In the genomic region with DNA sequence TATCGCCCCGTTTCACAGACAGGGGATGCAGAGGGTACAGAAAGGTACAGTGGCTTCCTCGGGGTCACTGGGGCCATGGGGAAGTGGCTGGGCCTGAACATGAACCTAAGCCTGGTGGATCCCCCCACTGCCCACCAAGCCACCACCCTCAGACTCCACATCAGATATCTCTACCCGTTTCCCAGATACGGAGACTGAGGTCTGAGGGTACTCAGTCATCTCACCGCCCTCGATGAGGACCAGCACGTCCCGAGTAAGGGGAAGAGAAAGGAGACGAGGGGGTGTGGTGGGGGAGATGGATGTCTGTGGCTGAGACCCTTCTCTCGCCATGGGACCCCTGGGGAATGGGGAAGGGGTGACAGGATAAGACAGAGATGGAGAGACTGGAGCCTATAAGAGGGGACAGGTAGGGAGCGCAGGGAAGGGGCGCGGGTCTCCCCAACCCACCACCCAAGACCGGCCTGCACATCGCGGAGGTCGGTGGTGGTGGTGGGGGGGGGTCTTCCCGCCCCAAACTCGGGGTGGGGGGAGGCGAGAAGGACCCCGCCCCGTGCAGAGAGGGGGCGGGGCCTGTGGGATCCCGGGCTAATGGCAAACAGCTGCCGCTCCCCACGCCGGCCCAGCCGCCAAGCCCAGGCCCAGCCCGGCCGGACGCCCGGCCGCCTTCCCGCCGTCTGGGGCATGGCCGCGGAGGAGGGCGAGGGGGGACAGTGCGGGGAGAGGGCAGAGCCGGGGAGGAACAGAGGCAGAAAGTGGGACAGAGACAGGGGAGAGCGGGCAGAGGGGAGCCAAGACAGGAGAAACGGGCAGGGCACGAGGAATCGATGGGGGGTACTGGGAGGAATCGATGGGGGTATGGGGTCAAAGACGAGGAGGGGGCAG, we compare ENCODE assay signal across 8 cellular contexts. TPM values are rescaled to one million over a fixed set of nuclear protein-coding genes. Genes with fewer than 3 reads are reported as not detected.
DNase-seq lines count a peak whose midpoint lies in the region; ATAC-seq and TF ChIP-seq lines count a peak whose summit lies in the region.

No MANE protein-coding gene starts in this region.

- H3K9me3 ChIP-seq in fibroblast of lung (ENCODE audit: control insufficient read depth, insufficient read depth, low read depth, low read length), result no peaks in the 10 kb centered on the region

- ATAC-seq in T-cell (replicated peaks in 1 of 4) (peak in 2 of 4 experiments; percentile 5 to 8), HG03280 (IDR thresholded peaks at IDR 0.05; ENCODE audit: unreplicated experiment) (no peak)

- peak overlapping the region; percentile 60 to 94 (median 88) for H3K4me3 ChIP-seq in fibroblast of lung (replicated peaks in 1 of 4; ENCODE audit: control extremely low read depth in 1 of 4, insufficient read depth in 1 of 4, low read depth in 3 of 4, low read length in 4 of 4)

- H3K27ac Mint-ChIP-seq in T-helper 1 cell treated with Interleukin-12 subunit alpha and Interleukin-12 subunit beta and Interleukin-4 antibody, amounts not matched to agents 30 μg/mL and 1 μg/mL, for 36 hours, result peak overlapping the region; percentile 41
- H3K27ac Mint-ChIP-seq in T-cell (no peak overlapping the region), nephron (peak overlapping the region; percentile 53 to 90 (median 84))

- TF ChIP-seq CTCF in fibroblast of lung (conservative IDR thresholded peaks at IDR 0.05 in 1 of 2, IDR thresholded peaks at IDR 0.05 in 1 of 2; ENCODE audit: low read depth in 1 of 2, low read length in 2 of 2), result no peak
- no peak for TF ChIP-seq CTCF in nephron (IDR thresholded peaks at IDR 0.05; ENCODE audit: unreplicated experiment in 3 of 3)

- H3K27me3 Mint-ChIP-seq in T-helper 1 cell treated with Interleukin-12 subunit alpha and Interleukin-12 subunit beta and Interleukin-4 antibody, amounts not matched to agents 30 μg/mL and 1 μg/mL, for 36 hours (ENCODE audit: low read depth), result peaks cover 15% of the 10 kb centered on the region
- peaks cover 11 to 12% of the 10 kb centered on the region in 2 donors for H3K27me3 Mint-ChIP-seq in T-cell
- H3K27me3 Mint-ChIP-seq in nephron (ENCODE audit: low read depth), result no peaks in the 10 kb centered on the region

- peak overlapping the region; percentile 68 for H3K27ac ChIP-seq in fibroblast of lung (ENCODE audit: insufficient read depth, low read length)

- peak overlapping the region; percentile 53 for H3K4me2 ChIP-seq in fibroblast of lung (ENCODE audit: extremely low read depth, insufficient read depth, low read length)

- no peak for DNase-seq in T-helper 1 cell
- no peak for DNase-seq in T-cell
- DNase-seq in fibroblast of lung (ENCODE audit: low read depth in 2 of 2), result peak; percentile 31 to 32
- DNase-seq in foreskin melanocyte, result no peak
- DNase-seq in NOMO-1 treated with DMSO at 0.1 percent for 48 hours (lab: John Stamatoyannopoulos, UW; ENCODE audit: unreplicated experiment), result no peak

- POLR2A ChIA-PET in T-cell (lab: Charles Lee), result no interaction called here

- H3K36me3 ChIP-seq in fibroblast of lung (ENCODE audit: control insufficient read depth, insufficient read depth, low read length), result peaks cover 24% of the 10 kb centered on the region

- no peaks in the 10 kb centered on the region for H4K20me1 ChIP-seq in fibroblast of lung (ENCODE audit: control insufficient read depth, extremely low read depth, insufficient read depth, low read length)

- peaks cover 20% of the 10 kb centered on the region for H3K4me1 ChIP-seq in fibroblast of lung (ENCODE audit: control insufficient read depth, extremely low read depth, insufficient read depth, low read length)

- peak overlapping the region; percentile 77 for H3K4me3 Mint-ChIP-seq in T-helper 1 cell treated with Interleukin-12 subunit alpha and Interleukin-12 subunit beta and Interleukin-4 antibody, amounts not matched to agents 30 μg/mL and 1 μg/mL, for 36 hours
- H3K4me3 Mint-ChIP-seq in T-cell (peak overlapping the region; percentile 59 to 73 (median 64)), nephron (peak overlapping the region; percentile 90 to 94 (median 93))

- H3K36me3 Mint-ChIP-seq in T-helper 1 cell treated with Interleukin-12 subunit alpha and Interleukin-12 subunit beta and Interleukin-4 antibody, amounts not matched to agents 30 μg/mL and 1 μg/mL, for 36 hours (ENCODE audit: low read depth), result no peaks in the 10 kb centered on the region
- H3K36me3 Mint-ChIP-seq in T-cell (no peaks in the 10 kb centered on the region), nephron (ENCODE audit: low read depth) (peaks cover 19% of the 10 kb centered on the region)

- peaks cover 55% of the 10 kb centered on the region for H3K79me2 ChIP-seq in fibroblast of lung (ENCODE audit: control insufficient read depth, insufficient read depth, low read length)

- H3K27me3 ChIP-seq in fibroblast of lung (ENCODE audit: control insufficient read depth, insufficient read depth, low read length), result no peaks in the 10 kb centered on the region

- no peak overlapping the region for H2AFZ ChIP-seq in fibroblast of lung (ENCODE audit: low read length)

- H3K4me1 Mint-ChIP-seq in T-helper 1 cell treated with Interleukin-12 subunit alpha and Interleukin-12 subunit beta and Interleukin-4 antibody, amounts not matched to agents 30 μg/mL and 1 μg/mL, for 36 hours (ENCODE audit: low read depth), result peaks cover 5% of the 10 kb centered on the region
- H3K4me1 Mint-ChIP-seq in T-cell (peaks cover 9 to 12% (median 12%) of the 10 kb centered on the region in 3 donors), nephron (peaks cover 7% of the 10 kb centered on the region)

- CTCF ChIA-PET in T-cell (lab: Charles Lee), result interaction anchor here (0.6 to 0.7 kb wide), 2 partner anchors 24 to 226 kb away, joined by 3 to 5 read pairs; no protein-coding TSS in a partner anchor

- H3K9ac ChIP-seq in fibroblast of lung (ENCODE audit: insufficient read depth, low read length), result peak overlapping the region; percentile 77

- no peaks in the 10 kb centered on the region for H3K9me3 Mint-ChIP-seq in T-helper 1 cell treated with Interleukin-12 subunit alpha and Interleukin-12 subunit beta and Interleukin-4 antibody, amounts not matched to agents 30 μg/mL and 1 μg/mL, for 36 hours
- no peaks in the 10 kb centered on the region for H3K9me3 Mint-ChIP-seq in T-cell
- H3K9me3 Mint-ChIP-seq in nephron, result no peaks in the 10 kb centered on the region

RNA-seq across cellular contexts. Expression of gene KANK2, which starts 0.7 kb away (rescaled TPM):
- total RNA-seq in T-cell (1 to 10 TPM in 3 of 5 donors, under 1 TPM in 2; 0.68 to 1.9 (median 1.2) TPM), fibroblast of lung (435 and 511 TPM in 2 replicates)
- 192 and 197 TPM in 2 replicates for polyA plus RNA-seq in fibroblast of lung
- 343 and 345 TPM in 2 replicates for polyA plus RNA-seq in fibroblast of lung (2012)
- polyA minus RNA-seq in fibroblast of lung (ENCODE audit: low replicate concordance), result 1,080 and 1,176 TPM in 2 replicates

RNA-seq across cellular contexts. Expression of gene SPC24, which starts 41.1 kb away (rescaled TPM):
- total RNA-seq in T-cell, result 1 to 10 TPM in 4 of 5 donors, under 1 TPM in 1; 0.95 to 3.6 (median 2.4) TPM
- 3.9 and 32.0 TPM in 2 replicates for total RNA-seq in fibroblast of lung
- polyA plus RNA-seq in fibroblast of lung, result 8.1 and 32.0 TPM in 2 replicates
- polyA plus RNA-seq in fibroblast of lung (2012), result 9.4 and 37.2 TPM in 2 replicates
- 11.4 and 64.9 TPM in 2 replicates for polyA minus RNA-seq in fibroblast of lung (ENCODE audit: low replicate concordance)

RNA-seq across cellular contexts. Expression of gene ANGPTL8, which starts 42.8 kb away (rescaled TPM):
- total RNA-seq in T-cell, result not detected
- total RNA-seq in fibroblast of lung, result not detected in 2 replicates
- polyA plus RNA-seq in fibroblast of lung, result not detected in 2 replicates
- not detected in 2 replicates for polyA plus RNA-seq in fibroblast of lung (2012)
- not detected in 2 replicates for polyA minus RNA-seq in fibroblast of lung (ENCODE audit: low replicate concordance)

Comparison
In these comparisons a context has a peak if more than half of its experiments do, and no peak if none do; other contexts are left out.
1. H3K27ac Mint-ChIP-seq: peak in T-helper 1 cell treated with Interleukin-12 subunit alpha and Interleukin-12 subunit beta and Interleukin-4 antibody, amounts not matched to agents 30 μg/mL and 1 μg/mL, for 36 hours (single experiment) and nephron (3 of 3); none in T-cell (0 of 2).
2. DNase-seq: peak in fibroblast of lung (2 of 2); none in T-helper 1 cell (0 of 5), T-cell (0 of 34), foreskin melanocyte (single experiment) and NOMO-1 treated with DMSO at 0.1 percent for 48 hours (single experiment).
3. RNA of gene KANK2, which starts 0.7 kb away (total RNA-seq): 435 to 511 TPM in fibroblast of lung; 0.68 to 1.9 TPM in T-cell; every median in the first group is over 100 times any median in the second.
4. Peak in every context shown above with its lines, with median percentiles within 50 percentile points of each other: H3K4me3 Mint-ChIP-seq.